ENCODE assay signal across 15 cellular contexts in genomic region chr17:1782171-1782567, GRCh38. TPM values are rescaled to one million over a fixed set of nuclear protein-coding genes. Genes with fewer than 3 reads are reported as not detected.
DNase-seq lines count a peak whose midpoint lies in the region; ATAC-seq and TF ChIP-seq lines count a peak whose summit lies in the region.
"Had no signal": no experiment of that assay in that cellular context is flagged by ENCODE, and none has a peak within 500 bp of the region (broad histone marks: within the 10 kb centered on the region; RNA-seq: fewer than 3 reads in every experiment).

No MANE protein-coding gene starts in this region.

- DNase-seq in coronary artery (ENCODE audit: low spot score) (no peak), GM23338 (ENCODE audit: low spot score) (no peak), iPS-NIHi11 (ENCODE audit: low spot score) (no peak), inferior parietal cortex (ENCODE audit: extremely low spot score) (no peak)
- DNase-seq: activated CD4-positive, alpha-beta T cell treated with anti-CD3 and anti-CD28 coated beads for 1 hour; naive thymus-derived CD4-positive, alpha-beta T cell; NCI-H2227 treated with DMSO at 0.1 percent for 48 hours; PC-3; T-helper 1 cell had no signal

- H3K9ac ChIP-seq in muscle layer of colon (ENCODE audit: low read length) (no peak overlapping the region), subcutaneous abdominal adipose tissue (ENCODE audit: low read length in 5 of 5) (peak overlapping the region; percentile 5 to 78 (median 41))

- H3F3A ChIP-seq in GM23338 (replicated peaks; ENCODE audit: low read depth) = 0 out of 2 replicates have a peak, but pooled peaks cover 3% of the 10 kb centered on the region

- peaks cover 9% of the 10 kb centered on the region for H3K36me3 Mint-ChIP-seq in IgD-negative memory B cell
- H3K36me3 Mint-ChIP-seq in GM23338 (ENCODE audit: low read depth) = peaks cover 75% of the 10 kb centered on the region

- no peaks in the 10 kb centered on the region for H3K27me3 Mint-ChIP-seq in IgD-negative memory B cell
- peaks cover 13% of the 10 kb centered on the region for H3K27me3 Mint-ChIP-seq in GM23338 (ENCODE audit: insufficient read depth, low read depth, poor library complexity)
- H3K27me3 Mint-ChIP-seq: naive thymus-derived CD4-positive, alpha-beta T cell had no signal

- H3K27ac Mint-ChIP-seq in IgD-negative memory B cell (peak overlapping the region; percentile 51 to 98 (median 94)), GM23338 (no peak overlapping the region)
- H3K27ac Mint-ChIP-seq: activated T-helper 1 cell treated with anti-CD3 and anti-CD28 coated beads, Interleukin-12 subunit alpha, Interleukin-12 subunit beta, Interleukin-2, Interleukin-4 antibody, amounts not matched to agents 30 ng/mL and 10 ng/mL and 1 ng/mL, durations not matched to agents 14 hours and 24 hours and 36 hours had no signal

- H3K4me3 ChIP-seq in coronary artery (peak overlapping the region; percentile 54), muscle layer of colon (ENCODE audit: low read depth in 1 of 2, low read length in 2 of 2) (no peak overlapping the region), subcutaneous abdominal adipose tissue (ENCODE audit: low read depth in 1 of 5, low read length in 5 of 5) (peak overlapping the region; percentile 11 to 58 (median 44)), GM23338 (no peak overlapping the region)

- H4K20me1 ChIP-seq in GM23338 (replicated peaks; ENCODE audit: insufficient read depth) = no peaks in the 10 kb centered on the region; the same call in 1 of the 2 replicates

- TF ChIP-seq CTCF in coronary artery (IDR thresholded peaks at IDR 0.05) = no peak
- TF ChIP-seq CTCF in GM23338 (conservative IDR thresholded peaks at IDR 0.05; ENCODE audit: low read depth in 2 of 2) = no peak

- no peaks in the 10 kb centered on the region for H3K79me2 ChIP-seq in GM23338 (replicated peaks; ENCODE audit: insufficient read depth)

- H3K9me3 ChIP-seq in muscle layer of colon (ENCODE audit: low read length) (no peaks in the 10 kb centered on the region), subcutaneous abdominal adipose tissue (ENCODE audit: control insufficient read depth in 5 of 5, low read length in 5 of 5) (no peaks in the 10 kb centered on the region)

- H3K4me1 ChIP-seq in muscle layer of colon (ENCODE audit: insufficient read depth, low read length) (peaks cover 42% of the 10 kb centered on the region), subcutaneous abdominal adipose tissue (ENCODE audit: control insufficient read depth in 5 of 5, insufficient read depth in 5 of 5, low read length in 5 of 5) (peaks cover 44 to 82% (median 75%) of the 10 kb centered on the region in 5 donors), GM23338 (ENCODE audit: insufficient read depth) (no peaks in the 10 kb centered on the region)

- H3K36me3 ChIP-seq in muscle layer of colon (ENCODE audit: insufficient read depth, low read length) (peaks cover 15% of the 10 kb centered on the region), subcutaneous abdominal adipose tissue (ENCODE audit: control insufficient read depth in 5 of 5, insufficient read depth in 5 of 5, low read length in 5 of 5) (peaks cover 3 to 24% (median 16%) of the 10 kb centered on the region in 5 donors), GM23338 (ENCODE audit: insufficient read depth) (peaks cover 30% of the 10 kb centered on the region)

- H2AFZ ChIP-seq in GM23338 = no peak overlapping the region

- ATAC-seq in GM23338 (no peak), GM19467 (IDR thresholded peaks at IDR 0.05; ENCODE audit: unreplicated experiment) (no peak)
- ATAC-seq: PC-3 had no signal

- H3K9me2 ChIP-seq in GM23338 (ENCODE audit: insufficient read depth) = no peaks in the 10 kb centered on the region

- H3K4me3 Mint-ChIP-seq in IgD-negative memory B cell = peak overlapping the region in 2 of 4 donors; percentile 66 to 85
- H3K4me3 Mint-ChIP-seq in GM23338 = no peak overlapping the region
- H3K4me3 Mint-ChIP-seq: activated T-helper 1 cell treated with anti-CD3 and anti-CD28 coated beads, Interleukin-12 subunit alpha, Interleukin-12 subunit beta, Interleukin-2, Interleukin-4 antibody, amounts not matched to agents 30 ng/mL and 10 ng/mL and 1 ng/mL, durations not matched to agents 14 hours and 24 hours and 36 hours had no signal

- H3K27me3 ChIP-seq in muscle layer of colon (ENCODE audit: control insufficient read depth in 1 of 2, insufficient read depth in 2 of 2, low read length in 2 of 2) (no peaks in the 10 kb centered on the region), subcutaneous abdominal adipose tissue (ENCODE audit: control insufficient read depth in 5 of 5, insufficient read depth in 4 of 5, low read length in 5 of 5) (peaks cover 0 to 4% (median 0%) of the 10 kb centered on the region in 5 donors), GM23338 (ENCODE audit: insufficient read depth) (no peaks in the 10 kb centered on the region)

- H3K4me1 Mint-ChIP-seq in IgD-negative memory B cell (peaks cover 14 to 22% (median 16%) of the 10 kb centered on the region in 3 donors), GM23338 (no peaks in the 10 kb centered on the region)

- H3K4me2 ChIP-seq in GM23338 = no peak overlapping the region

- H3K27ac ChIP-seq in coronary artery = peak overlapping the region; percentile 95 to 100
- H3K27ac ChIP-seq in muscle layer of colon (ENCODE audit: low read depth, low read length) = peak overlapping the region; percentile 47
- H3K27ac ChIP-seq in subcutaneous abdominal adipose tissue (ENCODE audit: low read depth, low read length) = peak overlapping the region; percentile 94
- no peak overlapping the region for H3K27ac ChIP-seq in GM23338 (ENCODE audit: low read depth)
- H3K27ac ChIP-seq: C4-2B had no signal

- H3K9me3 Mint-ChIP-seq in IgD-negative memory B cell (no peaks in the 10 kb centered on the region), GM23338 (no peaks in the 10 kb centered on the region; the same call in 2 of the 3 replicates)
- H3K9me3 Mint-ChIP-seq: activated T-helper 1 cell treated with anti-CD3 and anti-CD28 coated beads, Interleukin-12 subunit alpha, Interleukin-12 subunit beta, Interleukin-2, Interleukin-4 antibody, amounts not matched to agents 30 ng/mL and 10 ng/mL and 1 ng/mL, durations not matched to agents 14 hours and 24 hours and 36 hours; naive thymus-derived CD4-positive, alpha-beta T cell had no signal

TF ChIP-seq in GM23338, 12 proteins besides CTCF, POLR2A, EP300 and RAD21 (continues in another document):
- TF ChIP-seq ETS1 (IDR thresholded peaks at IDR 0.05) (no peak), EZH2 (IDR thresholded peaks at IDR 0.05; ENCODE audit: low read depth, unreplicated experiment) (no peak), NANOG (IDR thresholded peaks at IDR 0.05; ENCODE audit: borderline replicate concordance) (no peak), JUNB (IDR thresholded peaks at IDR 0.05; ENCODE audit: unreplicated experiment) (no peak), REST (IDR thresholded peaks at IDR 0.05; ENCODE audit: unreplicated experiment) (no peak), POLR2AphosphoS5 (IDR thresholded peaks at IDR 0.05; ENCODE audit: low read depth) (no peak), EZH2phosphoT487 (IDR thresholded peaks at IDR 0.05; ENCODE audit: unreplicated experiment) (no peak)

RNA-seq across cellular contexts. Expression of gene SERPINF1, which starts 20.3 kb away (rescaled TPM):
- polyA plus RNA-seq in IgD-negative memory B cell (8.3 TPM), GM23338 (2016; fragmentation: Nextera tagmentation; extraction: Ambion mirVana) (22.1 and 24.4 TPM in 2 replicates)
- total RNA-seq in GM23338 (2014; rRNA removed; shearing (Covaris generic)) = 40.7 and 41.4 TPM in 2 replicates
- total RNA-seq: activated T-helper 1 cell treated with anti-CD3 and anti-CD28 coated beads, Interleukin-12 subunit alpha, Interleukin-12 subunit beta, Interleukin-2, Interleukin-4 antibody, amounts not matched to agents 30 ng/mL and 10 ng/mL and 1 ng/mL, durations not matched to agents 14 hours and 24 hours and 36 hours had no signal

RNA-seq across cellular contexts. Expression of gene SERPINF2, which starts 39.5 kb away (rescaled TPM):
- polyA plus RNA-seq in IgD-negative memory B cell (1.2 TPM), GM23338 (2016; fragmentation: Nextera tagmentation; extraction: Ambion mirVana) (1.2 and 1.5 TPM in 2 replicates)
- 0.47 and 0.66 TPM in 2 replicates for total RNA-seq in GM23338 (2014; rRNA removed; shearing (Covaris generic))
- polyA plus RNA-seq: naive thymus-derived CD4-positive, alpha-beta T cell had no signal

RNA-seq across cellular contexts. Expression of gene SMYD4, which starts 47.5 kb away (rescaled TPM):
- 12.7 TPM for polyA plus RNA-seq in IgD-negative memory B cell
- 18.4 and 21.9 TPM in 2 replicates for total RNA-seq in GM23338 (2014; rRNA removed; shearing (Covaris generic))
- polyA plus RNA-seq in GM23338 (2016; fragmentation: Nextera tagmentation; extraction: Ambion mirVana) = 14.8 and 17.0 TPM in 2 replicates

RNA-seq across cellular contexts. Expression of gene RPA1, which starts 47.6 kb away (rescaled TPM):
- polyA plus RNA-seq in IgD-negative memory B cell (57.7 TPM), GM23338 (2016; fragmentation: Nextera tagmentation; extraction: Ambion mirVana) (26.7 and 33.7 TPM in 2 replicates)
- total RNA-seq in GM23338 (2014; rRNA removed; shearing (Covaris generic)) = 42.5 and 52.1 TPM in 2 replicates

RNA-seq across cellular contexts. Expression of gene WDR81, which starts 57.7 kb away (rescaled TPM):
- polyA plus RNA-seq in IgD-negative memory B cell (21.6 TPM), GM23338 (2016; fragmentation: Nextera tagmentation; extraction: Ambion mirVana) (3.5 and 3.7 TPM in 2 replicates)
- total RNA-seq in GM23338 (2014; rRNA removed; shearing (Covaris generic)) = 14.5 and 17.6 TPM in 2 replicates

Comparison
In these comparisons a context has a peak if more than half of its experiments do, and no peak if none do; other contexts are left out.
1. H3K4me3 ChIP-seq: peak in coronary artery (single experiment) and subcutaneous abdominal adipose tissue (5 of 5); none in muscle layer of colon (0 of 2) and GM23338 (single experiment).